Comparison of ENCODE assay signal across 13 cellular contexts in genomic region chrX:56268888-56269287, GRCh38. TPM values are rescaled to one million over a fixed set of nuclear protein-coding genes. Genes with fewer than 3 reads are reported as not detected.
DNase-seq lines count a peak whose midpoint lies in the region; ATAC-seq and TF ChIP-seq lines count a peak whose summit lies in the region.
"Had no signal": no experiment of that assay in that cellular context is flagged by ENCODE, and none has a peak within 500 bp of the region (broad histone marks: within the 10 kb centered on the region; RNA-seq: fewer than 3 reads in every experiment).

No MANE protein-coding gene starts in this region.

- no peak for TF ChIP-seq EP300 in ovary (IDR thresholded peaks at IDR 0.05)

- no peaks in the 10 kb centered on the region for H3K36me3 ChIP-seq in ovary
- H3K36me3 ChIP-seq in uterus, result no peaks in the 10 kb centered on the region

- peak; percentile 96 for ATAC-seq in GM18907 (IDR thresholded peaks at IDR 0.05; ENCODE audit: unreplicated experiment)
- peak; percentile 93 for ATAC-seq in GM21717 (IDR thresholded peaks at IDR 0.05; ENCODE audit: unreplicated experiment)
- peak; percentile 79 for ATAC-seq in HG03175 (IDR thresholded peaks at IDR 0.05; ENCODE audit: unreplicated experiment)
- ATAC-seq: T-cell had no signal

- H3K27ac ChIP-seq in ovary (no peak overlapping the region), uterus (no peak overlapping the region)
- H3K27ac ChIP-seq: thyroid gland had no signal

- H3K4me3 ChIP-seq in fibroblast of mammary gland (ENCODE audit: control insufficient read depth, low read depth, low read length) (no peak overlapping the region), ovary (no peak overlapping the region), uterus (no peak overlapping the region)
- H3K4me3 ChIP-seq: thyroid gland had no signal

- intact Hi-C loops in ovary (cut with DNase I), result no loop called here
- intact Hi-C loops in uterus (cut with DNase I; ENCODE audit: low total_unique reads), result no loop called here

- no peak for TF ChIP-seq POLR2A in ovary (IDR thresholded peaks at IDR 0.05)
- TF ChIP-seq POLR2A in uterus (IDR thresholded peaks at IDR 0.05), result no peak

- 29 to 50% (median 34%) methylated on average over 1 of the region's 1 CpG for whole genome bisulfite sequencing in ovary, 3 donors

- TF ChIP-seq CTCF in fibroblast of mammary gland (conservative IDR thresholded peaks at IDR 0.05; ENCODE audit: control insufficient read depth, insufficient read depth, low read depth, low read length) (no peak), ovary (IDR thresholded peaks at IDR 0.05) (no peak), uterus (IDR thresholded peaks at IDR 0.05) (no peak)

- H3K27me3 ChIP-seq in ovary (no peaks in the 10 kb centered on the region), uterus (no peaks in the 10 kb centered on the region)
- H3K27me3 ChIP-seq: thyroid gland had no signal

- H3K9me3 ChIP-seq in ovary (no peaks in the 10 kb centered on the region), uterus (no peaks in the 10 kb centered on the region)
- H3K9me3 ChIP-seq: thyroid gland had no signal

- H3K4me1 ChIP-seq in ovary (ENCODE audit: insufficient read depth) (no peaks in the 10 kb centered on the region), uterus (no peaks in the 10 kb centered on the region)
- H3K4me1 ChIP-seq: thyroid gland had no signal

- DNase-seq in fibroblast of mammary gland (ENCODE audit: low read depth) (peak; percentile 28), NCI-H2171 treated with DMSO at 0.1 percent for 48 hours (lab: John Stamatoyannopoulos, UW) (no peak), dedifferentiated amniotic fluid mesenchymal stem cell (ENCODE audit: extremely low spot score) (no peak), ovary (no peak), uterus (no peak)
- DNase-seq: hypothalamus, mesenchymal stem cell, NCI-H82, T-cell, thyroid gland had no signal

RNA-seq across cellular contexts. Expression of gene KLF8, which starts 36.7 kb away (rescaled TPM):
- total RNA-seq in ovary (10 to 100 TPM; 10.3 to 25.1 (median 13.6) TPM), uterus (10 to 100 TPM; 11.5 to 44.7 (median 27.6) TPM)
- polyA plus RNA-seq in ovary, result 10 to 100 TPM in 1 of 2 donors, 1 to 10 TPM in 1; 9.5 to 16.8 TPM
